In the genomic region with DNA sequence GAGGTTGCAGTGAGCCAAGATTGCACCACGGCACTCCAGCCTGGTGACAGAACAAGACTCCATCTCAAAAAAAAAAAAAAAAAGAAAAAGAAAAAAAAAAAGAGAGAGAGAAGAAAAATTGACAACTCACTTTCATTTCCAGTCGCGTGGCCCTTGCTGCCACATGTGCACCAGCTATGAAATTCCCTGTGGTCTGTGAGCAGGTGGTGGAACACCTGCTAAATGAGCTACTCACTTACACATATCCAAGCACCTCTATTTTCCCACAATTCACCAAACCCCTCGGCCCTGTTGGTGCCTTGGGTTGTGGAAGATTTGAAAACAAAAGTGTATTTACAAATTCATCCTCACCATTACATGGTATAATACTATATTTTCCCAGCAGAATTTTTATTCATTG, we compare ENCODE assay signal across 1 cellular context.
TF ChIP-seq lines count a peak whose summit lies in the region.

No MANE protein-coding gene starts in this region.

TF ChIP-seq in HepG2, 621 proteins besides CTCF, POLR2A, EP300 and RAD21:
- TF ChIP-seq, protein P1, sequence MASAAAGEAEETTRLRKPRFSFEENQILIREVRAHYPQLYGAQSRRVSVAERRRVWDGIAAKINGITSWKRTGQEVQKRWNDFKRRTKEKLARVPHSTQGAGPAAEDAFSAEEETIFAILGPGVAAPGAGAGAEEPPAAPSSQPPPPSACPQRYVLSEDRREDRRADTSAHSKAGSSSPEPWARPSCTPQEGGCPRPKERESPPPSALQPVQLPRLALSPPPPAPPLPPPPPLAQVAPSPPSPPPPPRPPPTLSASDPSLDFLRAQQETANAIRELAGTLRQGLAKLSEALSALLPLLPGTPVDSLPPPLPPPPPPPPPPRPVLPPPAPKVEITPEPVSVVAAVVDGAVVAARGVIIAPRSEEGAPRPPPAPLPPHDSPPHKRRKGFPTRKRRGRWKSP (CRISPR knock-in tag; IDR thresholded peaks at IDR 0.05), result no peak
- TF ChIP-seq ZC3H4 (CRISPR knock-in tag; IDR thresholded peaks at IDR 0.05; ENCODE audit: borderline replicate concordance), result no peak
- TF ChIP-seq PHF20 (CRISPR knock-in tag; IDR thresholded peaks at IDR 0.05), result no peak
- TF ChIP-seq ZNF530 (CRISPR knock-in tag; IDR thresholded peaks at IDR 0.05; ENCODE audit: low read depth), result no peak
- TF ChIP-seq, protein P2, sequence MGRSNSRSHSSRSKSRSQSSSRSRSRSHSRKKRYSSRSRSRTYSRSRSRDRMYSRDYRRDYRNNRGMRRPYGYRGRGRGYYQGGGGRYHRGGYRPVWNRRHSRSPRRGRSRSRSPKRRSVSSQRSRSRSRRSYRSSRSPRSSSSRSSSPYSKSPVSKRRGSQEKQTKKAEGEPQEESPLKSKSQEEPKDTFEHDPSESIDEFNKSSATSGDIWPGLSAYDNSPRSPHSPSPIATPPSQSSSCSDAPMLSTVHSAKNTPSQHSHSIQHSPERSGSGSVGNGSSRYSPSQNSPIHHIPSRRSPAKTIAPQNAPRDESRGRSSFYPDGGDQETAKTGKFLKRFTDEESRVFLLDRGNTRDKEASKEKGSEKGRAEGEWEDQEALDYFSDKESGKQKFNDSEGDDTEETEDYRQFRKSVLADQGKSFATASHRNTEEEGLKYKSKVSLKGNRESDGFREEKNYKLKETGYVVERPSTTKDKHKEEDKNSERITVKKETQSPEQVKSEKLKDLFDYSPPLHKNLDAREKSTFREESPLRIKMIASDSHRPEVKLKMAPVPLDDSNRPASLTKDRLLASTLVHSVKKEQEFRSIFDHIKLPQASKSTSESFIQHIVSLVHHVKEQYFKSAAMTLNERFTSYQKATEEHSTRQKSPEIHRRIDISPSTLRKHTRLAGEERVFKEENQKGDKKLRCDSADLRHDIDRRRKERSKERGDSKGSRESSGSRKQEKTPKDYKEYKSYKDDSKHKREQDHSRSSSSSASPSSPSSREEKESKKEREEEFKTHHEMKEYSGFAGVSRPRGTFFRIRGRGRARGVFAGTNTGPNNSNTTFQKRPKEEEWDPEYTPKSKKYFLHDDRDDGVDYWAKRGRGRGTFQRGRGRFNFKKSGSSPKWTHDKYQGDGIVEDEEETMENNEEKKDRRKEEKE (IDR thresholded peaks at IDR 0.05), result no peak
- TF ChIP-seq REPIN1 (CRISPR knock-in tag; IDR thresholded peaks at IDR 0.05; ENCODE audit: borderline replicate concordance, low read depth), result no peak
- TF ChIP-seq IRF2 (CRISPR knock-in tag; IDR thresholded peaks at IDR 0.05), result no peak
- TF ChIP-seq, protein P3, sequence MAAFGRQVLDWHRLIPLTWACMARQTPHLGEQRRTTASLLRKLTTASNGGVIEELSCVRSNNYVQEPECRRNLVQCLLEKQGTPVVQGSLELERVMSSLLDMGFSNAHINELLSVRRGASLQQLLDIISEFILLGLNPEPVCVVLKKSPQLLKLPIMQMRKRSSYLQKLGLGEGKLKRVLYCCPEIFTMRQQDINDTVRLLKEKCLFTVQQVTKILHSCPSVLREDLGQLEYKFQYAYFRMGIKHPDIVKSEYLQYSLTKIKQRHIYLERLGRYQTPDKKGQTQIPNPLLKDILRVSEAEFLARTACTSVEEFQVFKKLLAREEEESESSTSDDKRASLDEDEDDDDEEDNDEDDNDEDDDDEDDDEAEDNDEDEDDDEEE (CRISPR knock-in tag; IDR thresholded peaks at IDR 0.05), result no peak
- TF ChIP-seq ZFYVE20 (CRISPR knock-in tag; IDR thresholded peaks at IDR 0.05; ENCODE audit: borderline replicate concordance, low read depth), result no peak
- no peak for TF ChIP-seq FIP1L1 (IDR thresholded peaks at IDR 0.05; ENCODE audit: borderline replicate concordance, insufficient read depth, low read depth, low read length)
- no peak for TF ChIP-seq ZNF563 (CRISPR knock-in tag; IDR thresholded peaks at IDR 0.05)
- no peak for TF ChIP-seq SSRP1 (CRISPR knock-in tag; IDR thresholded peaks at IDR 0.05)
- TF ChIP-seq, protein P4, sequence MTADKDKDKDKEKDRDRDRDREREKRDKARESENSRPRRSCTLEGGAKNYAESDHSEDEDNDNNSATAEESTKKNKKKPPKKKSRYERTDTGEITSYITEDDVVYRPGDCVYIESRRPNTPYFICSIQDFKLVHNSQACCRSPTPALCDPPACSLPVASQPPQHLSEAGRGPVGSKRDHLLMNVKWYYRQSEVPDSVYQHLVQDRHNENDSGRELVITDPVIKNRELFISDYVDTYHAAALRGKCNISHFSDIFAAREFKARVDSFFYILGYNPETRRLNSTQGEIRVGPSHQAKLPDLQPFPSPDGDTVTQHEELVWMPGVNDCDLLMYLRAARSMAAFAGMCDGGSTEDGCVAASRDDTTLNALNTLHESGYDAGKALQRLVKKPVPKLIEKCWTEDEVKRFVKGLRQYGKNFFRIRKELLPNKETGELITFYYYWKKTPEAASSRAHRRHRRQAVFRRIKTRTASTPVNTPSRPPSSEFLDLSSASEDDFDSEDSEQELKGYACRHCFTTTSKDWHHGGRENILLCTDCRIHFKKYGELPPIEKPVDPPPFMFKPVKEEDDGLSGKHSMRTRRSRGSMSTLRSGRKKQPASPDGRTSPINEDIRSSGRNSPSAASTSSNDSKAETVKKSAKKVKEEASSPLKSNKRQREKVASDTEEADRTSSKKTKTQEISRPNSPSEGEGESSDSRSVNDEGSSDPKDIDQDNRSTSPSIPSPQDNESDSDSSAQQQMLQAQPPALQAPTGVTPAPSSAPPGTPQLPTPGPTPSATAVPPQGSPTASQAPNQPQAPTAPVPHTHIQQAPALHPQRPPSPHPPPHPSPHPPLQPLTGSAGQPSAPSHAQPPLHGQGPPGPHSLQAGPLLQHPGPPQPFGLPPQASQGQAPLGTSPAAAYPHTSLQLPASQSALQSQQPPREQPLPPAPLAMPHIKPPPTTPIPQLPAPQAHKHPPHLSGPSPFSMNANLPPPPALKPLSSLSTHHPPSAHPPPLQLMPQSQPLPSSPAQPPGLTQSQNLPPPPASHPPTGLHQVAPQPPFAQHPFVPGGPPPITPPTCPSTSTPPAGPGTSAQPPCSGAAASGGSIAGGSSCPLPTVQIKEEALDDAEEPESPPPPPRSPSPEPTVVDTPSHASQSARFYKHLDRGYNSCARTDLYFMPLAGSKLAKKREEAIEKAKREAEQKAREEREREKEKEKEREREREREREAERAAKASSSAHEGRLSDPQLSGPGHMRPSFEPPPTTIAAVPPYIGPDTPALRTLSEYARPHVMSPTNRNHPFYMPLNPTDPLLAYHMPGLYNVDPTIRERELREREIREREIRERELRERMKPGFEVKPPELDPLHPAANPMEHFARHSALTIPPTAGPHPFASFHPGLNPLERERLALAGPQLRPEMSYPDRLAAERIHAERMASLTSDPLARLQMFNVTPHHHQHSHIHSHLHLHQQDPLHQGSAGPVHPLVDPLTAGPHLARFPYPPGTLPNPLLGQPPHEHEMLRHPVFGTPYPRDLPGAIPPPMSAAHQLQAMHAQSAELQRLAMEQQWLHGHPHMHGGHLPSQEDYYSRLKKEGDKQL (CRISPR knock-in tag; IDR thresholded peaks at IDR 0.05; ENCODE audit: low read depth), result no peak
- TF ChIP-seq JUN (CRISPR knock-in tag; IDR thresholded peaks at IDR 0.05), result no peak
- no peak for TF ChIP-seq ZIK1 (CRISPR knock-in tag; IDR thresholded peaks at IDR 0.05; ENCODE audit: borderline replicate concordance, low read depth)
- no peak for TF ChIP-seq CHCHD3 (CRISPR knock-in tag; IDR thresholded peaks at IDR 0.05)
- no peak for TF ChIP-seq ZNF644 (CRISPR knock-in tag; IDR thresholded peaks at IDR 0.05; ENCODE audit: low read depth)
- TF ChIP-seq ZNF670 (CRISPR knock-in tag; IDR thresholded peaks at IDR 0.05; ENCODE audit: borderline replicate concordance), result no peak
- TF ChIP-seq, protein P5, sequence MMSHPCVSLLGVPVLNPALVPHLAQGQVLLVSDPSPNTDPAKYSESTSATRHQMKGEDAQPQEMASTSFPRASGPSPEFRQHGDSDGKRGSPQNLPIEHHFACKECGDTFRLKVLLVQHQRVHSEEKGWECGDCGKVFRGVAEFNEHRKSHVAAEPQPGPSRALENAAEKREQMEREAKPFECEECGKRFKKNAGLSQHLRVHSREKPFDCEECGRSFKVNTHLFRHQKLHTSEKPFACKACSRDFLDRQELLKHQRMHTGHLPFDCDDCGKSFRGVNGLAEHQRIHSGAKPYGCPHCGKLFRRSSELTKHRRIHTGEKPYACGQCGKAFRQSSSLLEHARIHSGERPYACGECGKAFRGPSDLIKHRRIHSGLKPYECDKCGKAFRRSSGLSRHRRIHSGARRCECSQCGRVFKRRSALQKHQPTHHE (CRISPR knock-in tag; IDR thresholded peaks at IDR 0.05; ENCODE audit: borderline replicate concordance), result no peak
